18 cellular contexts compared by ENCODE assay signal in genomic region chr3:60290093-60290492, GRCh38.
DNase-seq lines count a peak whose midpoint lies in the region; ATAC-seq and TF ChIP-seq lines count a peak whose summit lies in the region.
"Had no signal": no experiment of that assay in that cellular context is flagged by ENCODE, and none has a peak within 500 bp of the region (broad histone marks: within the 10 kb centered on the region; RNA-seq: fewer than 3 reads in every experiment).

No MANE protein-coding gene starts in this region.

- H4K20me1 ChIP-seq in DND-41 (ENCODE audit: insufficient read depth, low read length) (no peaks in the 10 kb centered on the region), Karpas-422 (ENCODE audit: insufficient read depth, low read depth, low read length) (no peaks in the 10 kb centered on the region), neural progenitor cell (ENCODE audit: low read depth) (no peaks in the 10 kb centered on the region)

- H3K27ac ChIP-seq in DND-41 (ENCODE audit: low read length) (no peak overlapping the region; the same call in 1 of the 2 replicates), Karpas-422 (ENCODE audit: low read length) (no peak overlapping the region), neural progenitor cell (no peak overlapping the region), aorta (ENCODE audit: low read depth in 1 of 2, low read length in 2 of 2) (peak overlapping the region in 1 of 2 donors; percentile 28)
- H3K27ac ChIP-seq: Peyer's patch, SK-N-MC had no signal

- TF ChIP-seq CTCF in DND-41 (IDR thresholded peaks at IDR 0.05; ENCODE audit: borderline replicate concordance, extremely low read depth, low read length, poor library complexity, severe bottlenecking) (no peak), brain (conservative IDR thresholded peaks at IDR 0.05) (no peak), neural progenitor cell (IDR thresholded peaks at IDR 0.05) (no peak)

- H3K4me3 ChIP-seq in DND-41 (ENCODE audit: low read depth in 1 of 2, low read length in 2 of 2): no peak overlapping the region
- H3K4me3 ChIP-seq in Karpas-422 (ENCODE audit: low read length): no peak overlapping the region
- H3K4me3 ChIP-seq in neural progenitor cell: no peak overlapping the region
- H3K4me3 ChIP-seq in aorta (ENCODE audit: low read length in 2 of 2): no peak overlapping the region
- H3K4me3 ChIP-seq in MG63: no peak overlapping the region
- H3K4me3 ChIP-seq: Peyer's patch, SK-N-MC had no signal

- no peaks in the 10 kb centered on the region for H3F3A ChIP-seq in neural progenitor cell (ENCODE audit: low read depth)

- H2AFZ ChIP-seq in DND-41 (ENCODE audit: low read depth, low read length): peak overlapping the region; percentile 51
- H2AFZ ChIP-seq in Karpas-422 (ENCODE audit: low read length): 0 out of 2 replicates have a peak overlapping the region, but pooled peaks have one; percentile 5
- H2AFZ ChIP-seq in neural progenitor cell (replicated peaks): peak overlapping the region; percentile 5

- H3K36me3 Mint-ChIP-seq in brain (no peaks in the 10 kb centered on the region), neural progenitor cell (no peaks in the 10 kb centered on the region)

- H3K4me3 Mint-ChIP-seq in brain: peak overlapping the region in 2 of 5 experiments; percentile 25 to 69
- H3K4me3 Mint-ChIP-seq in neural progenitor cell: no peak overlapping the region

- H3K4me1 ChIP-seq in DND-41 (ENCODE audit: insufficient read depth, low read length) (peaks cover 30% of the 10 kb centered on the region), Karpas-422 (ENCODE audit: low read length) (no peaks in the 10 kb centered on the region), neural progenitor cell (no peaks in the 10 kb centered on the region), aorta (ENCODE audit: control insufficient read depth in 1 of 2, insufficient read depth in 2 of 2, low read length in 2 of 2) (no peaks in the 10 kb centered on the region)
- H3K4me1 ChIP-seq: Peyer's patch had no signal

- no peak for ATAC-seq in DND-41 (ENCODE audit: insufficient read depth, low read depth)
- no peak for ATAC-seq in HG02938 (IDR thresholded peaks at IDR 0.05; ENCODE audit: unreplicated experiment)
- no peak for ATAC-seq in aorta (ENCODE audit: low FRiP score)
- ATAC-seq in GM18519 (IDR thresholded peaks at IDR 0.05; ENCODE audit: low FRiP score, unreplicated experiment): no peak

- H3K27ac Mint-ChIP-seq in brain: peak overlapping the region; percentile 35 to 92 (median 88)
- H3K27ac Mint-ChIP-seq in neural progenitor cell: no peak overlapping the region

- WGBS in aorta, 2 donors: 92 to 93% methylated on average over 1 of the region's 1 CpG

- H3K79me2 ChIP-seq in DND-41 (ENCODE audit: insufficient read depth, low read length) (no peaks in the 10 kb centered on the region), Karpas-422 (ENCODE audit: low read length) (no peaks in the 10 kb centered on the region), neural progenitor cell (ENCODE audit: low read depth) (no peaks in the 10 kb centered on the region)

- H3K9ac ChIP-seq in DND-41 (ENCODE audit: low read depth, low read length): no peak overlapping the region
- H3K9ac ChIP-seq in Karpas-422 (ENCODE audit: low read length): no peak overlapping the region
- no peak overlapping the region for H3K9ac ChIP-seq in neural progenitor cell

- H3K4me1 Mint-ChIP-seq in brain (peaks cover 54% of the 10 kb centered on the region), neural progenitor cell (peaks cover 4% of the 10 kb centered on the region)

- H3K9me3 Mint-ChIP-seq in brain (peaks cover 0 to 7% (median 3%) of the 10 kb centered on the region in 5 experiments), neural progenitor cell (no peaks in the 10 kb centered on the region)

- no peaks in the 10 kb centered on the region for H3K9me2 ChIP-seq in Karpas-422 (replicated peaks; ENCODE audit: insufficient read depth, low read length)

- no peak for DNase-seq in DND-41
- no peak for DNase-seq in Karpas-422
- no peak for DNase-seq in neural progenitor cell (ENCODE audit: low spot score)
- no peak for DNase-seq in aorta
- no peak for DNase-seq in MG63
- DNase-seq: Calu3, DMS79 treated with DMSO at 0.1 percent for 48 hours, H7, NCI-H1105 treated with DMSO at 0.1 percent for 48 hours, NCI-H2029 treated with DMSO at 0.1 percent for 48 hours, NCI-H446 treated with DMSO at 0.1 percent for 48 hours, NCI-H69, Peyer's patch, SIG-M5 had no signal

- no peaks in the 10 kb centered on the region for H3K27me3 ChIP-seq in DND-41 (ENCODE audit: insufficient read depth, low read length, poor library complexity)
- no peaks in the 10 kb centered on the region for H3K27me3 ChIP-seq in Karpas-422 (ENCODE audit: low read length)
- no peaks in the 10 kb centered on the region for H3K27me3 ChIP-seq in neural progenitor cell
- no peaks in the 10 kb centered on the region for H3K27me3 ChIP-seq in aorta (ENCODE audit: control insufficient read depth in 1 of 2, insufficient read depth in 2 of 2, low read length in 1 of 2)
- H3K27me3 ChIP-seq in MG63: no peaks in the 10 kb centered on the region
- H3K27me3 ChIP-seq: Peyer's patch had no signal

- H3K4me2 ChIP-seq in DND-41 (ENCODE audit: insufficient read depth, low read length) (no peak overlapping the region), Karpas-422 (ENCODE audit: low read depth, low read length, poor library complexity, severe bottlenecking) (no peak overlapping the region), neural progenitor cell (no peak overlapping the region)

- intact Hi-C loops in aorta (cut with DNase I): no loop called here

- no peaks in the 10 kb centered on the region for H3K27me3 Mint-ChIP-seq in brain
- no peaks in the 10 kb centered on the region for H3K27me3 Mint-ChIP-seq in neural progenitor cell (ENCODE audit: insufficient read depth, low read depth)

- peaks cover 6% of the 10 kb centered on the region for H3K9me3 ChIP-seq in DND-41 (ENCODE audit: insufficient read depth, low read length, severe bottlenecking)
- H3K9me3 ChIP-seq in Karpas-422 (ENCODE audit: low read length): peaks cover 25% of the 10 kb centered on the region
- H3K9me3 ChIP-seq in neural progenitor cell (ENCODE audit: low read depth): no peaks in the 10 kb centered on the region
- no peaks in the 10 kb centered on the region for H3K9me3 ChIP-seq in aorta (ENCODE audit: control insufficient read depth, low read length)
- H3K9me3 ChIP-seq in MG63: no peaks in the 10 kb centered on the region
- H3K9me3 ChIP-seq: Peyer's patch had no signal

- H3K36me3 ChIP-seq in DND-41 (ENCODE audit: insufficient read depth, low read length): no peaks in the 10 kb centered on the region
- no peaks in the 10 kb centered on the region for H3K36me3 ChIP-seq in Karpas-422 (ENCODE audit: insufficient read depth, low read length)
- H3K36me3 ChIP-seq in neural progenitor cell: no peaks in the 10 kb centered on the region
- H3K36me3 ChIP-seq in aorta (ENCODE audit: control insufficient read depth in 1 of 2, insufficient read depth in 2 of 2, low read length in 1 of 2): no peaks in the 10 kb centered on the region
- H3K36me3 ChIP-seq in MG63: no peaks in the 10 kb centered on the region
- H3K36me3 ChIP-seq: Peyer's patch had no signal
